ENCODE assay signal across 15 cellular contexts in the genomic region with DNA sequence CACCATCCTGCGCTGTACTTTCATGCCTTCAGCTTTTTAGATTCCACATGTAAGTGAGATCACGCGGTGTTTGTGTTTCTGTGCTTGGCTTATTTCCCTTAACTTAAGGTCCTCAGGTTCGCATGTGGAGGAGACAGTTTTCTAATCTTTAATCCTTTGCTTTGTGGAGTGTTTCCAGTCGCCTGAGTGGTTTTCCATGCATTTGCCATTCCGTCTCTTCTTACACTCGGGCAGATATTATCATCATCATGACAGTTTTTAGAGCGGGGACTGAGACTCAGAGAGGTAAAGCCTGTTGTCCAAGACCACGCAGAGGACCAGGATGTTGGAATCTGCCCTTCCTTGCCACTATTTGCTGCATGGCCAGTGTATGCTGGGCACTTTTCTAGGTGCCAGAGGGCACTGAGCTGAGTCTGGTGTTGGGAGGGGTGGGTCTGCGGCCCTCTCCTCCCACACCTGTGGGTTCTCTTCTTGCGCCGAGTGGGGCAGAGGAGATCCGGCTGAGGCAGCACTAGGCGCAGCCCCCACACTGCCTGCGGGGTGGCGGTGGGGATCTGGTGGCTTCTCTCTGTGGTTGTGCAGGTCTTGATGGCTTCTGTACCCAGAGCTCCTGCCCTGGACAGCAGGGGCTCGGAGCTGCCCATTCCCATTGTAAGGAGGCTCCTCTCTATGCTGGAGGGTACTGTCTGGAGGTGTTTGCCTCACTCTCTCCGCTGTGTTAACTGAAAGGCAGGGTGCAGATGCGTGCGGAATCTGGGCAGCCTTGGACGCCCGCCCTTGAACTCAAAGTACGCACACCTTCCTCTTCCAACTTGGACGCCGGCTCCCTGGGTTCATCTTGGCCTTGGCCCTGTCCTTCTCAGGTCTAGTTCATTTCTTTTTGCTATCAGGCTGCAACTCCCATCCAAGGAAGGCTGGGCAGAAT.
DNase-seq lines count a peak whose midpoint lies in the region; ATAC-seq and TF ChIP-seq lines count a peak whose summit lies in the region.
"Had no signal": no experiment of that assay in that cellular context is flagged by ENCODE, and none has a peak within 500 bp of the region (broad histone marks: within the 10 kb centered on the region; RNA-seq: fewer than 3 reads in every experiment).

No MANE protein-coding gene starts in this region.

- no peaks in the 10 kb centered on the region for H3K79me2 ChIP-seq in osteoblast (ENCODE audit: insufficient read depth, low read length)

- no peak overlapping the region for H3K27ac ChIP-seq in aorta (ENCODE audit: low read depth in 1 of 2, low read length in 2 of 2)
- H3K27ac ChIP-seq in osteoblast (ENCODE audit: low read depth, low read length), result no peak overlapping the region

- no peaks in the 10 kb centered on the region for H4K20me1 ChIP-seq in osteoblast (ENCODE audit: insufficient read depth, low read length)

- H3K4me3 ChIP-seq in aorta (ENCODE audit: low read length in 2 of 2) (no peak overlapping the region), osteoblast (ENCODE audit: insufficient read depth, low read length) (no peak overlapping the region)
- H3K4me3 ChIP-seq: GM12878 had no signal

- intact Hi-C loops in Right ventricle myocardium superior (cut with DNase I) (no loop called here), left ventricle myocardium superior (cut with micrococcal nuclease) (no loop called here), aorta (cut with DNase I) (no loop called here)

- H3K9me3 Mint-ChIP-seq in brain (peaks cover 0 to 2% (median 0%) of the 10 kb centered on the region in 5 experiments), osteocyte (ENCODE audit: unreplicated experiment) (no peaks in the 10 kb centered on the region)
- H3K9me3 Mint-ChIP-seq: CD4-positive, alpha-beta T cell had no signal

- H3K4me1 ChIP-seq in aorta (ENCODE audit: control insufficient read depth in 1 of 2, insufficient read depth in 2 of 2, low read length in 2 of 2), result no peaks in the 10 kb centered on the region
- no peaks in the 10 kb centered on the region for H3K4me1 ChIP-seq in osteoblast (ENCODE audit: insufficient read depth, low read length)

- TF ChIP-seq CTCF in brain (conservative IDR thresholded peaks at IDR 0.05), result no peak
- no peak for TF ChIP-seq CTCF in osteocyte (IDR thresholded peaks at IDR 0.05)
- TF ChIP-seq CTCF in osteoblast (IDR thresholded peaks at IDR 0.05; ENCODE audit: extremely low read depth, low read depth, low read length), result no peak

- no peaks in the 10 kb centered on the region for H3K36me3 ChIP-seq in aorta (ENCODE audit: control insufficient read depth in 1 of 2, insufficient read depth in 2 of 2, low read length in 1 of 2)
- no peaks in the 10 kb centered on the region for H3K36me3 ChIP-seq in osteoblast (ENCODE audit: insufficient read depth, low read length)

- peaks cover 41% of the 10 kb centered on the region for H3K4me1 Mint-ChIP-seq in brain
- H3K4me1 Mint-ChIP-seq in osteocyte (ENCODE audit: unreplicated experiment), result no peaks in the 10 kb centered on the region
- H3K4me1 Mint-ChIP-seq: IgD-negative memory B cell had no signal

- H3K4me3 Mint-ChIP-seq in brain (no peak overlapping the region), osteocyte (ENCODE audit: unreplicated experiment) (no peak overlapping the region)
- H3K4me3 Mint-ChIP-seq: CD4-positive, alpha-beta T cell; IgD-negative memory B cell had no signal

- no peak overlapping the region for H2AFZ ChIP-seq in osteoblast (ENCODE audit: low read length)

- no peak overlapping the region for H3K4me2 ChIP-seq in osteoblast (ENCODE audit: insufficient read depth, low read length)

- ATAC-seq in Right ventricle myocardium superior (ENCODE audit: poor library complexity) (peak; percentile 11), left ventricle myocardium superior (no peak), aorta (ENCODE audit: low FRiP score) (peak; percentile 33)
- ATAC-seq: GM12878 had no signal

- H3K36me3 Mint-ChIP-seq in brain (no peaks in the 10 kb centered on the region), osteocyte (ENCODE audit: unreplicated experiment) (no peaks in the 10 kb centered on the region)
- H3K36me3 Mint-ChIP-seq: IgD-negative memory B cell had no signal

- no peaks in the 10 kb centered on the region for H3K9me3 ChIP-seq in aorta (ENCODE audit: control insufficient read depth, low read length)
- H3K9me3 ChIP-seq in osteoblast (ENCODE audit: low read depth, low read length), result no peaks in the 10 kb centered on the region

- 90% methylated on average over 25 of the region's 25 CpGs for WGBS in aorta, 2 donors

- H3K27me3 ChIP-seq in aorta (ENCODE audit: control insufficient read depth in 1 of 2, insufficient read depth in 2 of 2, low read length in 1 of 2), result no peaks in the 10 kb centered on the region
- H3K27me3 ChIP-seq in osteoblast (ENCODE audit: insufficient read depth, low read length), result no peaks in the 10 kb centered on the region

- H3K27me3 Mint-ChIP-seq in brain (no peaks in the 10 kb centered on the region), osteocyte (ENCODE audit: unreplicated experiment) (no peaks in the 10 kb centered on the region)
- H3K27me3 Mint-ChIP-seq: IgD-negative memory B cell had no signal

- H3K27ac Mint-ChIP-seq in brain, result peak overlapping the region in 3 of 5 experiments; percentile 28 to 37 (median 36)
- H3K27ac Mint-ChIP-seq in osteocyte (ENCODE audit: unreplicated experiment), result no peak overlapping the region
- H3K27ac Mint-ChIP-seq: CD4-positive, alpha-beta T cell; IgD-negative memory B cell had no signal

- DNase-seq in Right ventricle myocardium superior (no peak), left ventricle myocardium superior (no peak), osteocyte (ENCODE audit: extremely low spot score, unreplicated experiment) (peak; percentile 72), aorta (no peak), osteoblast (ENCODE audit: insufficient read length, low spot score, missing footprints) (no peak), NAMALWA (ENCODE audit: low spot score) (no peak), NCI-H1417 treated with DMSO at 0.1 percent for 48 hours (lab: John Stamatoyannopoulos, UW) (no peak)
- DNase-seq: CD4-positive, alpha-beta T cell; DMS79; NCI-H1048; NCI-H1694; NCI-H748 treated with DMSO at 0.1 percent for 48 hours had no signal
